In genomic region chr13:21929400-21929799, GRCh38 we compare ENCODE assay signal across 1 cellular context.
TF ChIP-seq lines count a peak whose summit lies in the region.

No MANE protein-coding gene starts in this region.

TF ChIP-seq in WTC11, 78 proteins besides CTCF, POLR2A, EP300 and RAD21 (continued from another document):
- no peak for TF ChIP-seq ATF6 (CRISPR knock-in tag; IDR thresholded peaks at IDR 0.05)
- no peak for TF ChIP-seq ZNF263 (CRISPR knock-in tag; IDR thresholded peaks at IDR 0.05; ENCODE audit: low read depth)
- TF ChIP-seq SOX15 (CRISPR knock-in tag; IDR thresholded peaks at IDR 0.05), result no peak
- TF ChIP-seq TEAD1 (CRISPR knock-in tag; IDR thresholded peaks at IDR 0.05), result no peak
- TF ChIP-seq PRRX2 (CRISPR knock-in tag; IDR thresholded peaks at IDR 0.05), result no peak
